24 cellular contexts compared by ENCODE assay signal in the genomic region with DNA sequence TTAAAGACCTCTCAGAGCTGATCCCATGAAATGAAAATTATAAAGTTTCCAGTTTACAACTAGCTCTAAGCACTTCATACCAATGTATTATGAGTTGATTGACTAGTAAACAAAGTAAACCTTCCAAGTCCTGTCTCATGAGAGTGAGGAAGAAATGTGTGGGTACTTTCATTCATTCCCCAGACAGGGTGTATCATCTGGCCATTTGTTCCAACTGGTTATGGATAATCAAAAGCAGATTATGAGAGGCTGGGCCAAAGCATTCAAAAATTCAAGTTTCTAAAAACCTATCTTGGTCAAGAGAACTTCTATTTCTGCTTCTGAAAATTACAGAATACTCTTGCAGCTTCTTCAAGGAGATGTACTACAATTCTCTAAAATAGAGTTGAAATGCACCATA.
DNase-seq lines count a peak whose midpoint lies in the region; ATAC-seq and TF ChIP-seq lines count a peak whose summit lies in the region.
"Had no signal": no experiment of that assay in that cellular context is flagged by ENCODE, and none has a peak within 500 bp of the region (broad histone marks: within the 10 kb centered on the region; RNA-seq: fewer than 3 reads in every experiment).

No MANE protein-coding gene starts in this region.

- no peak overlapping the region for H2AFZ ChIP-seq in KMS-11 (ENCODE audit: low read depth)
- H2AFZ ChIP-seq in parathyroid adenoma, result peak overlapping the region; percentile 39

- no peak for TF ChIP-seq POLR2A in esophagus muscularis mucosa (IDR thresholded peaks at IDR 0.05; ENCODE audit: low read depth)

- no peaks in the 10 kb centered on the region for H4K20me1 ChIP-seq in KMS-11 (ENCODE audit: insufficient read depth)
- H4K20me1 ChIP-seq: BLaER1 had no signal

- H3K4me3 ChIP-seq in KMS-11 (IDR thresholded peaks at IDR 0.05; ENCODE audit: insufficient read depth, low read depth, low read length), result no peak overlapping the region
- H3K4me3 ChIP-seq in parathyroid adenoma (ENCODE audit: low read depth, low read length), result peak overlapping the region; percentile 1
- H3K4me3 ChIP-seq in esophagus muscularis mucosa, result no peak overlapping the region
- H3K4me3 ChIP-seq in mucosa of descending colon, result no peak overlapping the region
- H3K4me3 ChIP-seq: BLaER1, GM12878 had no signal

- no peaks in the 10 kb centered on the region for H3K9me3 ChIP-seq in parathyroid adenoma (ENCODE audit: control insufficient read depth, low read length)
- H3K9me3 ChIP-seq in esophagus muscularis mucosa, result no peaks in the 10 kb centered on the region
- no peaks in the 10 kb centered on the region for H3K9me3 ChIP-seq in mucosa of descending colon
- H3K9me3 ChIP-seq: BE2C, BLaER1 had no signal

- peak; percentile 24 for DNase-seq in NCI-H69 (lab: John Stamatoyannopoulos, UW)
- DNase-seq in fibroblast of peridontal ligament (ENCODE audit: extremely low read depth), result peak; percentile 5
- DNase-seq in esophagus muscularis mucosa (ENCODE audit: extremely low spot score), result no peak
- no peak for DNase-seq in mucosa of descending colon
- DNase-seq: 8988T; ACHN; BE2C; C1 segment of cervical spinal cord; CD4-positive, alpha-beta memory T cell; CD4-positive, CD25-positive, alpha-beta regulatory T cell; CD8-positive, alpha-beta memory T cell; COR-L47; DMS 273 treated with DMSO at 0.1 percent for 48 hours; DMS153; DMS53; DND-41; EL; GDM1 had no signal

- intact Hi-C loops in esophagus muscularis mucosa (cut with DNase I), result no loop called here
- intact Hi-C loops in mucosa of descending colon (cut with DNase I, micrococcal nuclease), result no loop called here

- H3K36me3 ChIP-seq in KMS-11 (ENCODE audit: insufficient read depth) (no peaks in the 10 kb centered on the region), parathyroid adenoma (ENCODE audit: control insufficient read depth, insufficient read depth, low read length) (no peaks in the 10 kb centered on the region), esophagus muscularis mucosa (no peaks in the 10 kb centered on the region), mucosa of descending colon (ENCODE audit: low read depth) (no peaks in the 10 kb centered on the region)
- H3K36me3 ChIP-seq: BE2C, BLaER1 had no signal

- peaks cover 68% of the 10 kb centered on the region for H3K4me1 ChIP-seq in KMS-11 (ENCODE audit: low read depth, poor library complexity, severe bottlenecking)
- peaks cover 25% of the 10 kb centered on the region for H3K4me1 ChIP-seq in parathyroid adenoma
- H3K4me1 ChIP-seq in esophagus muscularis mucosa, result no peaks in the 10 kb centered on the region
- H3K4me1 ChIP-seq in mucosa of descending colon (ENCODE audit: low read depth), result no peaks in the 10 kb centered on the region
- H3K4me1 ChIP-seq: BE2C, BLaER1 had no signal

- peak overlapping the region; percentile 98; the same call in 1 of the 2 replicates for H3K27ac ChIP-seq in KMS-11
- H3K27ac ChIP-seq in parathyroid adenoma, result peak overlapping the region; percentile 76
- no peak overlapping the region for H3K27ac ChIP-seq in esophagus muscularis mucosa (replicated peaks in 1 of 4)
- H3K27ac ChIP-seq: BLaER1 had no signal

- no peak for TF ChIP-seq EP300 in esophagus muscularis mucosa (IDR thresholded peaks at IDR 0.05)

- H3K9ac ChIP-seq in KMS-11 (no peak overlapping the region), parathyroid adenoma (no peak overlapping the region)
- H3K9ac ChIP-seq: BLaER1 had no signal

- no peaks in the 10 kb centered on the region for H3K79me2 ChIP-seq in KMS-11 (ENCODE audit: insufficient read depth, low read depth)
- no peaks in the 10 kb centered on the region for H3K79me2 ChIP-seq in parathyroid adenoma

- H3K27me3 ChIP-seq in KMS-11 (ENCODE audit: insufficient read depth, low read depth) (no peaks in the 10 kb centered on the region), parathyroid adenoma (ENCODE audit: control insufficient read depth, insufficient read depth, low read length) (no peaks in the 10 kb centered on the region), esophagus muscularis mucosa (no peaks in the 10 kb centered on the region)
- H3K27me3 ChIP-seq: BE2C, BLaER1 had no signal

- TF ChIP-seq CTCF in KMS-11 (conservative IDR thresholded peaks at IDR 0.05; ENCODE audit: low read depth, low read length), result no peak
- TF ChIP-seq CTCF in parathyroid adenoma (IDR thresholded peaks at IDR 0.05), result no peak
- no peak for TF ChIP-seq CTCF in esophagus muscularis mucosa (IDR thresholded peaks at IDR 0.05)
- no peak for TF ChIP-seq CTCF in mucosa of descending colon (IDR thresholded peaks at IDR 0.05)

- ATAC-seq in HG02763 (IDR thresholded peaks at IDR 0.05; ENCODE audit: unreplicated experiment) (no peak), GM21576 (IDR thresholded peaks at IDR 0.05; ENCODE audit: unreplicated experiment) (no peak), mucosa of descending colon (no peak)
- ATAC-seq: GM12878 had no signal

- H3K4me2 ChIP-seq in KMS-11, result peak overlapping the region; percentile 93; the same call in 1 of the 2 replicates
- H3K4me2 ChIP-seq in parathyroid adenoma (ENCODE audit: low read length), result peak overlapping the region; percentile 29
- H3K4me2 ChIP-seq: BLaER1 had no signal

Comparison
In these comparisons a context has a peak if more than half of its experiments do, and no peak if none do; other contexts are left out.
1. H3K27ac ChIP-seq: peak in KMS-11 (single experiment) and parathyroid adenoma (single experiment); none in esophagus muscularis mucosa (0 of 4).
2. DNase-seq: peak in NCI-H69 (single experiment) and fibroblast of peridontal ligament (single experiment); none in esophagus muscularis mucosa (single experiment) and mucosa of descending colon (0 of 3).